1 cellular context compared by ENCODE assay signal in genomic region chr1:41615981-41616380, GRCh38.
TF ChIP-seq lines count a peak whose summit lies in the region.

No MANE protein-coding gene starts in this region.

TF ChIP-seq in IMR-90, 13 proteins besides CTCF, POLR2A, EP300 and RAD21 (continued from another document):
- TF ChIP-seq NFE2L2 (IDR thresholded peaks at IDR 0.05; ENCODE audit: low read depth, low read length) (no peak), FOS (IDR thresholded peaks at IDR 0.05; ENCODE audit: low read depth, low read length) (no peak), USF2 (IDR thresholded peaks at IDR 0.05; ENCODE audit: low read depth, low read length) (no peak), MAFK (IDR thresholded peaks at IDR 0.05; ENCODE audit: low read depth, low read length) (no peak), SMC3 (IDR thresholded peaks at IDR 0.05; ENCODE audit: low read depth, low read length) (no peak), RFX5 (IDR thresholded peaks at IDR 0.05; ENCODE audit: low read depth, low read length) (no peak), MAZ (IDR thresholded peaks at IDR 0.05; ENCODE audit: borderline replicate concordance, low read depth, low read length) (no peak), CHD1 (IDR thresholded peaks at IDR 0.05; ENCODE audit: low read depth, low read length) (no peak), RCOR1 (IDR thresholded peaks at IDR 0.05; ENCODE audit: insufficient replicate concordance, low read length) (no peak), BHLHE40 (IDR thresholded peaks at IDR 0.05; ENCODE audit: low read depth, low read length) (no peak), CEBPB (IDR thresholded peaks at IDR 0.05; ENCODE audit: low read depth, low read length) (no peak), MXI1 (IDR thresholded peaks at IDR 0.05; ENCODE audit: borderline replicate concordance, low read depth, low read length) (no peak)
